In the genomic region with DNA sequence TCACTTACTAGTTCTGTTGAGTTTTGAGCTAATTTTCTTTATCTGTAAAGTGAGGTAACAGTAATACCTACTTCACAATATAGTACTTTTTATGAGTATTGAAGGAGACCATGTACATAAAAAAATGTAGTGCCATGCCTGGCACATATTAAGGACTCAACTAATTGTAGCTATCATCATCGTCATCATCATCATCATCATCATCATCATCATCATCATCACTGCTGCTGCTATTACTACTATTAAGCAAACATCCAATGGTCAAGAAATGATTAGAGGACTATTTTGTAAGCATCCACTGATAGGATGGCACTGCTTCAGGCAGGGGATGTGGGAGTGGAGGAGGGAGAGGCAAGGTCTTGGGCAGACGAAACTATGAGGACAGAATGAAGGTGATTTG, we compare ENCODE assay signal across 2 cellular contexts.
TF ChIP-seq lines count a peak whose summit lies in the region.

No MANE protein-coding gene starts in this region.

TF ChIP-seq in HepG2, 621 proteins besides CTCF, POLR2A, EP300 and RAD21:
- TF ChIP-seq CREB1 (IDR thresholded peaks at IDR 0.05) (peak; percentile 80), CREB1 (CRISPR knock-in tag; IDR thresholded peaks at IDR 0.05) (no peak), ZNF44 (CRISPR knock-in tag; IDR thresholded peaks at IDR 0.05) (no peak)

TF ChIP-seq in HEK293, 187 proteins besides CTCF, POLR2A, EP300 and RAD21:
- no peak for TF ChIP-seq ZNF555 (tag by site-specific recombination; conservative IDR thresholded peaks at IDR 0.05)
- TF ChIP-seq, protein P1, sequence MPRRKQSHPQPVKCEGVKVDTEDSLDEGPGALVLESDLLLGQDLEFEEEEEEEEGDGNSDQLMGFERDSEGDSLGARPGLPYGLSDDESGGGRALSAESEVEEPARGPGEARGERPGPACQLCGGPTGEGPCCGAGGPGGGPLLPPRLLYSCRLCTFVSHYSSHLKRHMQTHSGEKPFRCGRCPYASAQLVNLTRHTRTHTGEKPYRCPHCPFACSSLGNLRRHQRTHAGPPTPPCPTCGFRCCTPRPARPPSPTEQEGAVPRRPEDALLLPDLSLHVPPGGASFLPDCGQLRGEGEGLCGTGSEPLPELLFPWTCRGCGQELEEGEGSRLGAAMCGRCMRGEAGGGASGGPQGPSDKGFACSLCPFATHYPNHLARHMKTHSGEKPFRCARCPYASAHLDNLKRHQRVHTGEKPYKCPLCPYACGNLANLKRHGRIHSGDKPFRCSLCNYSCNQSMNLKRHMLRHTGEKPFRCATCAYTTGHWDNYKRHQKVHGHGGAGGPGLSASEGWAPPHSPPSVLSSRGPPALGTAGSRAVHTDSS (tag by site-specific recombination; IDR thresholded peaks at IDR 0.05), result peak; percentile 85
